In genomic region chr1:39817091-39817932, GRCh38 we compare ENCODE assay signal across 8 cellular contexts. TPM values are rescaled to one million over a fixed set of nuclear protein-coding genes. Genes with fewer than 3 reads are reported as not detected.
A peak's percentile ranks its signal among the peaks of the same experiment; 100 is the strongest.
DNase-seq lines count a peak whose midpoint lies in the region; ATAC-seq, FAIRE-seq and TF ChIP-seq lines count a peak whose summit lies in the region.
"Not testable (repeated sequence)": the region's sequence is repeated elsewhere in the genome, so short reads cannot be mapped to it uniquely, and the experiment has no call there.

No MANE protein-coding gene starts in this region.

- H3K9me3 Mint-ChIP-seq in CD4-positive, alpha-beta memory T cell; activated naive CD4-positive, alpha-beta T cell treated with anti-CD3 and anti-CD28 coated beads, Interleukin-2, amount 10 ng/mL, durations not matched to agents 7 days and 5 days: not testable (repeated sequence)

- peaks cover 9 to 16% of the 10 kb centered on the region in 2 donors for H3K27me3 Mint-ChIP-seq in CD4-positive, alpha-beta memory T cell
- peaks cover 48% of the 10 kb centered on the region for H3K27me3 Mint-ChIP-seq in activated naive CD4-positive, alpha-beta T cell treated with anti-CD3 and anti-CD28 coated beads, Interleukin-2, amount 10 ng/mL, durations not matched to agents 7 days and 5 days

- H2AFZ ChIP-seq in keratinocyte (ENCODE audit: control insufficient read depth, low read length), result peak overlapping the region; percentile 63

- peak overlapping the region; percentile 11 for H3K27ac ChIP-seq in CD4-positive, alpha-beta memory T cell (ENCODE audit: low read depth, low read length)
- peak overlapping the region; percentile 64 for H3K27ac ChIP-seq in keratinocyte (ENCODE audit: control insufficient read depth, insufficient read depth, low read length)

- H3K4me3 Mint-ChIP-seq in CD4-positive, alpha-beta memory T cell, result peak overlapping the region; percentile 38 to 91 (median 83)
- peak overlapping the region; percentile 40 for H3K4me3 Mint-ChIP-seq in activated naive CD4-positive, alpha-beta T cell treated with anti-CD3 and anti-CD28 coated beads, Interleukin-2, amount 10 ng/mL, durations not matched to agents 7 days and 5 days

- not testable (repeated sequence) for H3K9me3 ChIP-seq in CD4-positive, alpha-beta memory T cell (ENCODE audit: control insufficient read depth in 1 of 2, low read length in 2 of 2); keratinocyte (ENCODE audit: control insufficient read depth, low read depth, low read length)

- not testable (repeated sequence) for H3K27me3 ChIP-seq in CD4-positive, alpha-beta memory T cell (ENCODE audit: insufficient read depth, low read length); keratinocyte (ENCODE audit: control insufficient read depth, extremely low read depth, insufficient read depth, low read length)

- intact Hi-C loops in CD4-positive, alpha-beta memory T cell (cut with micrococcal nuclease), result loop anchor here (1.0 to 2.0 kb wide), 4 partner anchors 28 to 215 kb away; partner anchors contain the start of gene TRIT1

- CTCF ChIA-PET in CD4-positive, alpha-beta memory T cell (lab: Charles Lee; ENCODE audit: partially characterized antibody), result interaction anchor here (0.6 to 9.2 kb wide), 28 partner anchors 10 to 283 kb away, joined by 3 to 135 read pairs (median 4); partner anchors contain the start of genes MYCL and TRIT1
- CTCF ChIA-PET in activated naive CD4-positive, alpha-beta T cell treated with anti-CD3 and anti-CD28 coated beads, Interleukin-2, amount 10 ng/mL, durations not matched to agents 7 days and 5 days (lab: Charles Lee), result interaction anchor here (0.6 to 6.6 kb wide), 20 partner anchors 14 to 217 kb away, joined by 3 to 72 read pairs (median 4); partner anchors contain the start of gene MYCL

- H3K4me1 Mint-ChIP-seq in CD4-positive, alpha-beta memory T cell, result peaks cover 2 to 13% (median 9%) of the 10 kb centered on the region in 4 donors
- peaks cover 11% of the 10 kb centered on the region for H3K4me1 Mint-ChIP-seq in activated naive CD4-positive, alpha-beta T cell treated with anti-CD3 and anti-CD28 coated beads, Interleukin-2, amount 10 ng/mL, durations not matched to agents 7 days and 5 days

- FAIRE-seq in GM19239 (lab: Jason Lieb, UNC) (peak; percentile 99), keratinocyte (lab: Jason Lieb, UNC) (peak; percentile 87)

- peak overlapping the region; percentile 50 for H3K9ac ChIP-seq in keratinocyte (ENCODE audit: control insufficient read depth, extremely low read depth, insufficient read depth, low read length)

- not testable (repeated sequence) for H3K79me2 ChIP-seq in keratinocyte (ENCODE audit: control insufficient read depth, insufficient read depth, low read length)

- peak in 2 of 3 experiments; percentile 24 to 55 for TF ChIP-seq CTCF in keratinocyte (optimal IDR thresholded peaks at IDR 0.05 in 1 of 3, IDR thresholded peaks at IDR 0.05 in 1 of 3, conservative IDR thresholded peaks at IDR 0.05 in 1 of 3; ENCODE audit: extremely low read depth in 1 of 3, insufficient read depth in 2 of 3, low read length in 3 of 3)

- POLR2A ChIA-PET in CD4-positive, alpha-beta memory T cell (lab: Charles Lee; ENCODE audit: partially characterized antibody), result interaction anchor here (0.7 to 3.1 kb wide), 6 partner anchors 29 to 222 kb away, joined by 3 to 21 read pairs (median 3); partner anchors contain the start of genes MYCL and TRIT1

- H3K36me3 Mint-ChIP-seq in CD4-positive, alpha-beta memory T cell; activated naive CD4-positive, alpha-beta T cell treated with anti-CD3 and anti-CD28 coated beads, Interleukin-2, amount 10 ng/mL, durations not matched to agents 7 days and 5 days: not testable (repeated sequence)

- H3K9me1 ChIP-seq in keratinocyte (ENCODE audit: control insufficient read depth, extremely low read depth, insufficient read depth, low read length), result not testable (repeated sequence)

- DNase-seq in CD4-positive, alpha-beta memory T cell, result peak; percentile 52 to 88 (median 76)
- DNase-seq in GM19239 (ENCODE audit: insufficient read length, low spot score) (peak; percentile 74), NCI-H2081 treated with DMSO at 0.1 percent for 48 hours (lab: John Stamatoyannopoulos, UW) (peak; percentile 39), T-helper 22 cell (ENCODE audit: low read depth) (peak; percentile 53), keratinocyte (ENCODE audit: low read depth, low spot score) (peak; percentile 76)
- peak; percentile 79 for DNase-seq in activated naive CD4-positive, alpha-beta T cell treated with anti-CD3 and anti-CD28 coated beads, Interleukin-2, amount 10 ng/mL, durations not matched to agents 7 days and 5 days
- DNase-seq in stimulated activated CD4-positive, alpha-beta T cell treated with anti-CD3 and anti-CD28 coated beads, Interleukin-2, amount 100 ng/mL, for 48 hours, result peak; percentile 40 to 43

- peak overlapping the region in 1 of 2 donors; percentile 36 for H3K4me3 ChIP-seq in CD4-positive, alpha-beta memory T cell (ENCODE audit: low read length in 2 of 2)
- H3K4me3 ChIP-seq in keratinocyte (ENCODE audit: control insufficient read depth in 2 of 3, extremely low read depth in 1 of 3, insufficient read depth in 2 of 3, low read depth in 1 of 3, low read length in 3 of 3), result peak overlapping the region in 1 of 3 experiments; percentile 46

- H3K4me2 ChIP-seq in keratinocyte (ENCODE audit: control insufficient read depth, extremely low read depth, insufficient read depth, low read depth, low read length), result peak overlapping the region; percentile 56

- H4K20me1 ChIP-seq in keratinocyte (ENCODE audit: control insufficient read depth, extremely low read depth, insufficient read depth, low read length), result not testable (repeated sequence)

- dilution Hi-C loops in keratinocyte (cut with MboI; ENCODE audit: extremely low pct_ligation_motif_present, low sequenced_read_pairs), result not testable (repeated sequence)

- peak overlapping the region; percentile 69 to 96 (median 93) for H3K27ac Mint-ChIP-seq in CD4-positive, alpha-beta memory T cell
- peak overlapping the region; percentile 81 for H3K27ac Mint-ChIP-seq in activated naive CD4-positive, alpha-beta T cell treated with anti-CD3 and anti-CD28 coated beads, Interleukin-2, amount 10 ng/mL, durations not matched to agents 7 days and 5 days

- not testable (repeated sequence) for H3K36me3 ChIP-seq in CD4-positive, alpha-beta memory T cell (ENCODE audit: insufficient read depth, low read length); keratinocyte (ENCODE audit: control insufficient read depth in 2 of 2, extremely low read depth in 1 of 2, insufficient read depth in 2 of 2, low read length in 2 of 2)

- H3K4me1 ChIP-seq in CD4-positive, alpha-beta memory T cell (ENCODE audit: insufficient read depth, low read length), result not testable (repeated sequence)
- peaks cover 16% of the 10 kb centered on the region for H3K4me1 ChIP-seq in keratinocyte (ENCODE audit: control insufficient read depth, extremely low read depth, insufficient read depth, low read length)

- peak; percentile 73 for ATAC-seq in HG03045 (IDR thresholded peaks at IDR 0.05; ENCODE audit: unreplicated experiment)

RNA-seq across cellular contexts. Expression of gene BMP8B, which starts 28.6 kb away (rescaled TPM):
- under 1 TPM; 0.89 to 0.99 TPM for total RNA-seq in CD4-positive, alpha-beta memory T cell
- under 1 TPM; 0.03 to 0.07 TPM for polyA plus RNA-seq in CD4-positive, alpha-beta memory T cell
- polyA plus RNA-seq in keratinocyte, result 0.03 to 0.04 TPM in 2 of 3 replicates, not detected in the other
- 0.07 TPM for polyA plus RNA-seq in keratinocyte (2011; ENCODE audit: low read depth)
- polyA plus RNA-seq in keratinocyte (2011; cell fraction: cytosol; rRNA removed), result not detected in 2 replicates
- polyA plus RNA-seq in keratinocyte (2011; cell fraction: nucleus; rRNA removed), result 0.03 TPM in 1 of 2 replicates, not detected in the other
- polyA plus RNA-seq in keratinocyte (2012; ENCODE audit: low replicate concordance), result 0.02 and 0.27 TPM in 2 replicates
- polyA minus RNA-seq in keratinocyte, result not detected in 3 replicates
- not detected for polyA minus RNA-seq in keratinocyte (2011; cell fraction: cytosol; rRNA and poly(A)+ RNA removed)
- polyA minus RNA-seq in keratinocyte (2011; cell fraction: nucleus; rRNA and poly(A)+ RNA removed), result not detected in 2 replicates

RNA-seq across cellular contexts. Expression of gene OXCT2, which starts 46.2 kb away (rescaled TPM):
- under 1 TPM in 1 of 2 experiments, not detected in 1; 0.36 TPM for total RNA-seq in CD4-positive, alpha-beta memory T cell
- polyA plus RNA-seq in CD4-positive, alpha-beta memory T cell, result not detected
- 0.08 TPM in 1 of 3 replicates, not detected in the others for polyA plus RNA-seq in keratinocyte
- polyA plus RNA-seq in keratinocyte (2011; ENCODE audit: low read depth), result 0.66 TPM
- polyA plus RNA-seq in keratinocyte (2011; cell fraction: cytosol; rRNA removed), result 0.04 and 0.05 TPM in 2 replicates
- polyA plus RNA-seq in keratinocyte (2011; cell fraction: nucleus; rRNA removed), result 0.22 and 0.37 TPM in 2 replicates
- 0.09 TPM in 1 of 2 replicates, not detected in the other for polyA plus RNA-seq in keratinocyte (2012; ENCODE audit: low replicate concordance)
- not detected in 3 replicates for polyA minus RNA-seq in keratinocyte
- not detected for polyA minus RNA-seq in keratinocyte (2011; cell fraction: cytosol; rRNA and poly(A)+ RNA removed)
- polyA minus RNA-seq in keratinocyte (2011; cell fraction: nucleus; rRNA and poly(A)+ RNA removed), result not detected in 2 replicates
